In genomic region chr4:55358668-55359067, GRCh38 we compare ENCODE assay signal across 8 cellular contexts. TPM values are rescaled to one million over a fixed set of nuclear protein-coding genes. Genes with fewer than 3 reads are reported as not detected.
DNase-seq lines count a peak whose midpoint lies in the region; ATAC-seq and TF ChIP-seq lines count a peak whose summit lies in the region.

No MANE protein-coding gene starts in this region.

- no peaks in the 10 kb centered on the region for H3K9me3 ChIP-seq in OCI-LY3 (ENCODE audit: insufficient read depth, low read length)
- no peaks in the 10 kb centered on the region for H3K9me3 ChIP-seq in suprapubic skin

- WGBS in suprapubic skin, result 17% methylated on average over 2 of the region's 2 CpGs

- DNase-seq in fibroblast of mammary gland (ENCODE audit: low read depth), result peak; percentile 94
- no peak for DNase-seq in suprapubic skin (ENCODE audit: low spot score in 2 of 2)
- DNase-seq in NCI-H187 treated with DMSO at 0.1 percent for 48 hours (lab: John Stamatoyannopoulos, UW), result no peak
- DNase-seq in HK-2 (ENCODE audit: unreplicated experiment), result no peak

- H3K79me2 ChIP-seq in OCI-LY3 (ENCODE audit: low read length), result no peaks in the 10 kb centered on the region

- no peaks in the 10 kb centered on the region for H3K27me3 ChIP-seq in OCI-LY3 (ENCODE audit: low read depth, low read length)
- no peaks in the 10 kb centered on the region for H3K27me3 ChIP-seq in suprapubic skin

- no peak overlapping the region for H2AFZ ChIP-seq in OCI-LY3 (ENCODE audit: low read depth, low read length)

- no peak for TF ChIP-seq POLR2A in suprapubic skin (IDR thresholded peaks at IDR 0.05)

- no peak overlapping the region for H3K9ac ChIP-seq in OCI-LY3 (ENCODE audit: low read length)

- H3K27ac ChIP-seq in OCI-LY3 (ENCODE audit: low read length), result no peak overlapping the region
- H3K27ac ChIP-seq in suprapubic skin, result peak overlapping the region; percentile 73

- H3K36me3 ChIP-seq in OCI-LY3 (replicated peaks; ENCODE audit: low read depth, low read length) (peaks cover 1% of the 10 kb centered on the region), suprapubic skin (no peaks in the 10 kb centered on the region)

- H4K20me1 ChIP-seq in OCI-LY3 (ENCODE audit: insufficient read depth, low read length), result no peaks in the 10 kb centered on the region

- H3K4me1 ChIP-seq in OCI-LY3 (ENCODE audit: low read length), result peaks cover 13% of the 10 kb centered on the region
- H3K4me1 ChIP-seq in suprapubic skin, result peaks cover 59% of the 10 kb centered on the region

- TF ChIP-seq EP300 in suprapubic skin (IDR thresholded peaks at IDR 0.05), result no peak

- TF ChIP-seq CTCF in OCI-LY3 (IDR thresholded peaks at IDR 0.05; ENCODE audit: low read depth, low read length), result no peak
- no peak for TF ChIP-seq CTCF in fibroblast of mammary gland (conservative IDR thresholded peaks at IDR 0.05; ENCODE audit: control insufficient read depth, insufficient read depth, low read depth, low read length)
- TF ChIP-seq CTCF in suprapubic skin (IDR thresholded peaks at IDR 0.05), result no peak

- H3K4me3 ChIP-seq in OCI-LY3 (ENCODE audit: low read length), result no peak overlapping the region
- H3K4me3 ChIP-seq in fibroblast of mammary gland (ENCODE audit: control insufficient read depth, low read depth, low read length), result no peak overlapping the region
- peak overlapping the region; percentile 2 for H3K4me3 ChIP-seq in suprapubic skin

- peak overlapping the region; percentile 36 for H3K4me2 ChIP-seq in OCI-LY3 (ENCODE audit: low read length)

- ATAC-seq in GM18499 (IDR thresholded peaks at IDR 0.05; ENCODE audit: insufficient read depth, unreplicated experiment) (peak; percentile 85), HG02610 (IDR thresholded peaks at IDR 0.05; ENCODE audit: unreplicated experiment) (peak; percentile 84), GM21737 (IDR thresholded peaks at IDR 0.05; ENCODE audit: unreplicated experiment) (no peak)

RNA-seq across cellular contexts. Expression of gene SRD5A3, which starts 12.6 kb away (rescaled TPM):
- 10 to 100 TPM in 3 of 4 donors, 1 to 10 TPM in 1; 9.3 to 24.8 (median 17.1) TPM for total RNA-seq in suprapubic skin

RNA-seq across cellular contexts. Expression of gene TMEM165, which starts 37.1 kb away (rescaled TPM):
- 100 to 1,000 TPM in 2 of 4 donors, 10 to 100 TPM in 2; 82.5 to 129 (median 98.3) TPM for total RNA-seq in suprapubic skin
